In the genomic region with DNA sequence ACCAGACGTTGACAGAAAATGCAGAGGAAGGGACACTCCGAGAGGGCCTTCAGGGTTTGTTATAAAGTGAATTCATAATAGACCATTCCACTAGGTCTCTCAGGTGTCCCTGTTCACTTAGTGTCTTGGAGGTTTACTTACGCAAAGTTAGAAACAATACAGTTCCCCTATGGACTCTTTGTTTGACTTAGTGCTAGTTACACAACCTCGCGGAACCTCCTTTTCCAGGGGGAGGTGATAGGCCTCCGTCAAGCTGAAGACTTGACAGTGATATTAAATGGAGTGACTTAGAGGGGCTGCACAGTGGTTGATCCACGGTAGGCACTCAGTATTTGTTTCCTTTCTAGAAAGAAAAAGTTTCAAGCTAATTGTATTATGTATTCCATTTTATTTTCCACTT, we compare ENCODE assay signal across 1 cellular context.
A peak's percentile ranks its signal among the peaks of the same experiment; 100 is the strongest.
TF ChIP-seq lines count a peak whose summit lies in the region.

No MANE protein-coding gene starts in this region.

TF ChIP-seq in K562, 482 proteins besides CTCF, POLR2A, EP300 and RAD21:
- no peak for TF ChIP-seq HMG20A (CRISPR knock-in tag; conservative IDR thresholded peaks at IDR 0.05)
- 0 out of 2 replicates have a peak, but pooled peaks have one; percentile 8 for TF ChIP-seq POLR2H (tag; IDR thresholded peaks at IDR 0.05; ENCODE audit: low read depth)
- TF ChIP-seq, protein P1, sequence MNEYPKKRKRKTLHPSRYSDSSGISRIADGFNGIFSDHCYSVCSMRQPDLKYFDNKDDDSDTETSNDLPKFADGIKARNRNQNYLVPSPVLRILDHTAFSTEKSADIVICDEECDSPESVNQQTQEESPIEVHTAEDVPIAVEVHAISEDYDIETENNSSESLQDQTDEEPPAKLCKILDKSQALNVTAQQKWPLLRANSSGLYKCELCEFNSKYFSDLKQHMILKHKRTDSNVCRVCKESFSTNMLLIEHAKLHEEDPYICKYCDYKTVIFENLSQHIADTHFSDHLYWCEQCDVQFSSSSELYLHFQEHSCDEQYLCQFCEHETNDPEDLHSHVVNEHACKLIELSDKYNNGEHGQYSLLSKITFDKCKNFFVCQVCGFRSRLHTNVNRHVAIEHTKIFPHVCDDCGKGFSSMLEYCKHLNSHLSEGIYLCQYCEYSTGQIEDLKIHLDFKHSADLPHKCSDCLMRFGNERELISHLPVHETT (CRISPR knock-in tag; conservative IDR thresholded peaks at IDR 0.05 in 1 of 2, IDR thresholded peaks at IDR 0.05 in 1 of 2) = 0 out of 4 replicates have a peak, but pooled peaks of 1 of the 2 experiments have one; percentile 0
- TF ChIP-seq, protein P2, sequence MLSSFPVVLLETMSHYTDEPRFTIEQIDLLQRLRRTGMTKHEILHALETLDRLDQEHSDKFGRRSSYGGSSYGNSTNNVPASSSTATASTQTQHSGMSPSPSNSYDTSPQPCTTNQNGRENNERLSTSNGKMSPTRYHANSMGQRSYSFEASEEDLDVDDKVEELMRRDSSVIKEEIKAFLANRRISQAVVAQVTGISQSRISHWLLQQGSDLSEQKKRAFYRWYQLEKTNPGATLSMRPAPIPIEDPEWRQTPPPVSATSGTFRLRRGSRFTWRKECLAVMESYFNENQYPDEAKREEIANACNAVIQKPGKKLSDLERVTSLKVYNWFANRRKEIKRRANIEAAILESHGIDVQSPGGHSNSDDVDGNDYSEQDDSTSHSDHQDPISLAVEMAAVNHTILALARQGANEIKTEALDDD (IDR thresholded peaks at IDR 0.05) = peak; percentile 20; the same call in 1 of the 2 replicates
- TF ChIP-seq CEBPB (tag; IDR thresholded peaks at IDR 0.05) = peak; percentile 50; the same call in 1 of the 2 replicates
